ENCODE assay signal across 8 cellular contexts in genomic region chr2:157404363-157404762, GRCh38. TPM values are rescaled to one million over a fixed set of nuclear protein-coding genes. Genes with fewer than 3 reads are reported as not detected.
A peak's percentile ranks its signal among the peaks of the same experiment; 100 is the strongest.
DNase-seq lines count a peak whose midpoint lies in the region; ATAC-seq and TF ChIP-seq lines count a peak whose summit lies in the region.

No MANE protein-coding gene starts in this region.

- H3K36me3 ChIP-seq in osteoblast (ENCODE audit: insufficient read depth, low read length) = no peaks in the 10 kb centered on the region

- H3K27ac ChIP-seq in osteoblast (ENCODE audit: low read depth, low read length) = no peak overlapping the region

- no peaks in the 10 kb centered on the region for H3K4me1 ChIP-seq in osteoblast (ENCODE audit: insufficient read depth, low read length)

- no peaks in the 10 kb centered on the region for H4K20me1 ChIP-seq in osteoblast (ENCODE audit: insufficient read depth, low read length)

- H3K27me3 ChIP-seq in osteoblast (ENCODE audit: insufficient read depth, low read length) = no peaks in the 10 kb centered on the region

- no peaks in the 10 kb centered on the region for H3K27me3 Mint-ChIP-seq in activated T-cell treated with anti-CD3 and anti-CD28 coated beads, Interleukin-2, amount 50 U/mL, for 4 hours (ENCODE audit: low read depth)
- H3K27me3 Mint-ChIP-seq in mesothelial cell of epicardium (ENCODE audit: low read depth) = no peaks in the 10 kb centered on the region

- no peak overlapping the region for H3K4me3 ChIP-seq in Jurkat, Clone E6-1 (ENCODE audit: low read length)
- H3K4me3 ChIP-seq in osteoblast (ENCODE audit: insufficient read depth, low read length) = no peak overlapping the region

- no peak overlapping the region for H3K4me2 ChIP-seq in osteoblast (ENCODE audit: insufficient read depth, low read length)

- H3K79me2 ChIP-seq in osteoblast (ENCODE audit: insufficient read depth, low read length) = no peaks in the 10 kb centered on the region

- H3K9me3 ChIP-seq in osteoblast (ENCODE audit: low read depth, low read length) = no peaks in the 10 kb centered on the region

- no peak overlapping the region for H3K27ac Mint-ChIP-seq in mesothelial cell of epicardium

- DNase-seq in Daoy (ENCODE audit: low read depth) (peak; percentile 15), osteoblast (ENCODE audit: insufficient read length, low spot score, missing footprints) (peak; percentile 13), mesothelial cell of epicardium (ENCODE audit: low spot score in 2 of 2, unreplicated experiment in 2 of 2) (no peak), NCI-H2081 treated with DMSO at 0.1 percent for 48 hours (lab: John Stamatoyannopoulos, UW) (no peak), epidermal melanocyte (ENCODE audit: insufficient read length, low spot score) (no peak)
- peak; percentile 51 for DNase-seq in Jurkat, Clone E6-1 (ENCODE audit: low read depth, low spot score)
- DNase-seq in activated T-cell treated with anti-CD3 and anti-CD28 coated beads, Interleukin-2, amount 50 U/mL, for 4 hours = peak; percentile 64

- no peak overlapping the region for H2AFZ ChIP-seq in osteoblast (ENCODE audit: low read length)

- H3K4me3 Mint-ChIP-seq in activated T-cell treated with anti-CD3 and anti-CD28 coated beads, Interleukin-2, amount 50 U/mL, for 4 hours = peak overlapping the region; percentile 29
- no peak overlapping the region for H3K4me3 Mint-ChIP-seq in mesothelial cell of epicardium

- H3K4me1 Mint-ChIP-seq in activated T-cell treated with anti-CD3 and anti-CD28 coated beads, Interleukin-2, amount 50 U/mL, for 4 hours (ENCODE audit: low read depth) = peaks cover 76% of the 10 kb centered on the region
- H3K4me1 Mint-ChIP-seq in mesothelial cell of epicardium = no peaks in the 10 kb centered on the region

- ATAC-seq in GM21526 (IDR thresholded peaks at IDR 0.05; ENCODE audit: low FRiP score, unreplicated experiment) = peak; percentile 97
- ATAC-seq in activated T-cell treated with anti-CD3 and anti-CD28 coated beads, Interleukin-2, amount 50 U/mL, for 4 hours = peak; percentile 98

- TF ChIP-seq CTCF in osteoblast (IDR thresholded peaks at IDR 0.05; ENCODE audit: extremely low read depth, low read depth, low read length) (no peak), mesothelial cell of epicardium (IDR thresholded peaks at IDR 0.05; ENCODE audit: unreplicated experiment) (no peak)

- H3K9me3 Mint-ChIP-seq in activated T-cell treated with anti-CD3 and anti-CD28 coated beads, Interleukin-2, amount 50 U/mL, for 4 hours = peaks cover 16% of the 10 kb centered on the region
- peaks cover 5% of the 10 kb centered on the region for H3K9me3 Mint-ChIP-seq in mesothelial cell of epicardium

- peaks cover 49% of the 10 kb centered on the region for H3K36me3 Mint-ChIP-seq in activated T-cell treated with anti-CD3 and anti-CD28 coated beads, Interleukin-2, amount 50 U/mL, for 4 hours (ENCODE audit: insufficient read depth)
- no peaks in the 10 kb centered on the region for H3K36me3 Mint-ChIP-seq in mesothelial cell of epicardium

RNA-seq across cellular contexts. Expression of gene CYTIP, which starts 39.5 kb away (rescaled TPM):
- 3.1 and 5.9 TPM in 2 replicates for total RNA-seq in Daoy (2014; rRNA removed; shearing (Covaris generic))
- not detected for polyA plus RNA-seq in Jurkat, Clone E6-1 (2012; ENCODE audit: insufficient read depth, insufficient read length)
- 100 to 1,000 TPM; 183 to 207 (median 195) TPM for total RNA-seq in activated T-cell treated with anti-CD3 and anti-CD28 coated beads, Interleukin-2, amount 50 U/mL, for 4 hours
- total RNA-seq in osteoblast (1.2 and 1.4 TPM in 2 replicates), mesothelial cell of epicardium (0.38 TPM in 1 of 3 replicates, not detected in the others)

Comparison
In these comparisons a context has a peak if more than half of its experiments do, and no peak if none do; other contexts are left out.
1. DNase-seq: peak in Daoy (single experiment), Jurkat, Clone E6-1 (single experiment), activated T-cell treated with anti-CD3 and anti-CD28 coated beads, Interleukin-2, amount 50 U/mL, for 4 hours (single experiment) and osteoblast (single experiment); none in mesothelial cell of epicardium (0 of 2), NCI-H2081 treated with DMSO at 0.1 percent for 48 hours (single experiment) and epidermal melanocyte (single experiment).
2. RNA of gene CYTIP, which starts 39.5 kb away (total RNA-seq): 183 to 207 TPM in activated T-cell treated with anti-CD3 and anti-CD28 coated beads, Interleukin-2, amount 50 U/mL, for 4 hours; 3.1 to 5.9 TPM in Daoy, 1.2 to 1.4 TPM in osteoblast and 0.38 TPM in mesothelial cell of epicardium; every median in the first group is over 10 times any median in the second.